Comparison of ENCODE assay signal across 16 cellular contexts in the genomic region with DNA sequence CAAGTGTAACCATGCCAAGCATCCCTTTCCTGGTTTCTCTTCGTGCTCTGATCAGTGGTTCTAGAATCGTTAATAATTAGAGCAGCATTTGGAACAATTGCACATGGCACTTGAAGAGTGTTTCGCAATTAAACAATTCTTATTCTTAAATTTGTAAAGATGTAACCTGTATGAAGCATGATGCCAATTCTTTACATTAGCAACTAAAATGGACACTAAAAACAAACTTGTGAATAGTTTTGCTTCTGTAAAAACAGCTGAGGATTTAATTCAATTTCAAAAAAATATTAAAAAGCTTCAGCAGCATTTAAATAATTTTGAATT.
"Had no signal": no experiment of that assay in that cellular context is flagged by ENCODE, and none has a peak within 500 bp of the region (broad histone marks: within the 10 kb centered on the region; RNA-seq: fewer than 3 reads in every experiment).

No MANE protein-coding gene starts in this region.

- H3K9me3 Mint-ChIP-seq: central memory CD8-positive, alpha-beta T cell had no signal

- DNase-seq: activated CD4-positive, alpha-beta T cell treated with anti-CD3 and anti-CD28 coated beads for 1 hour; activated gamma-delta T cell; aorta; brain microvascular endothelial cell; colonic mucosa; foreskin keratinocyte; hippocampal formation; left cardiac atrium; naive thymus-derived CD8-positive, alpha-beta T cell; stimulated activated CD4-positive, alpha-beta T cell treated with anti-CD3 and anti-CD28 coated beads, Interleukin-2, amount 100 ng/mL, for 48 hours; upper lobe of right lung had no signal

- H3K27me3 ChIP-seq: brain microvascular endothelial cell, colonic mucosa, foreskin keratinocyte, testis, upper lobe of right lung had no signal

- H3K27ac ChIP-seq: brain microvascular endothelial cell, colonic mucosa, foreskin keratinocyte, prostate gland, testis, upper lobe of right lung, WERI-Rb-1 had no signal

- H3K9me3 ChIP-seq: colonic mucosa, prostate gland, testis, upper lobe of right lung had no signal

- ATAC-seq: left cardiac atrium; naive thymus-derived CD8-positive, alpha-beta T cell; right cardiac atrium; upper lobe of right lung had no signal

- H3K27me3 Mint-ChIP-seq: central memory CD8-positive, alpha-beta T cell; naive thymus-derived CD8-positive, alpha-beta T cell had no signal
